Comparison of ENCODE assay signal across 18 cellular contexts in genomic region chr19:46361915-46362314, GRCh38. TPM values are rescaled to one million over a fixed set of nuclear protein-coding genes. Genes with fewer than 3 reads are reported as not detected.
DNase-seq lines count a peak whose midpoint lies in the region; ATAC-seq and TF ChIP-seq lines count a peak whose summit lies in the region.
"Had no signal": no experiment of that assay in that cellular context is flagged by ENCODE, and none has a peak within 500 bp of the region (broad histone marks: within the 10 kb centered on the region; RNA-seq: fewer than 3 reads in every experiment).

No MANE protein-coding gene starts in this region.

- WGBS in mesenchymal stem cell = no CpG with 5 or more reads among the region's 2 CpGs

- no peak for DNase-seq in activated CD4-positive, alpha-beta T cell treated with anti-CD3 and anti-CD28 coated beads for 36 hours
- DNase-seq in activated CD4-positive, alpha-beta T cell treated with anti-CD3 and anti-CD28 coated beads, Interleukin-2, amount 50 U/mL, for 1 hour = no peak
- DNase-seq in HFFc6 (no peak), mesenchymal stem cell (no peak), NCI-H345 treated with DMSO at 0.1 percent for 48 hours (lab: John Stamatoyannopoulos, UW; ENCODE audit: unreplicated experiment) (no peak), Peyer's patch (no peak)
- no peak for DNase-seq in activated T-helper 2 cell treated with anti-CD3 and anti-CD28 coated beads, Interferon-gamma antibody, Interleukin-2, Interleukin-4, amounts not matched to agents 10 μg/mL and 5 μg/mL and 100 μg/mL, durations not matched to agents 14 hours and 24 hours and 36 hours (ENCODE audit: low spot score)
- DNase-seq: left ventricle myocardium inferior; naive B cell; NCI-H1092 treated with DMSO at 0.1 percent for 48 hours; NCI-H2171; stimulated activated naive B cell treated with anti-CD40 and anti-IgM and Interleukin-4, amounts not matched to agents 10 μg/mL and 1 μg/mL and 100 μg/mL, for 72 hours; WERI-Rb-1 had no signal

- H3K27ac ChIP-seq in mesenchymal stem cell (ENCODE audit: low read length, poor library complexity, severe bottlenecking) (no peak overlapping the region), Peyer's patch (no peak overlapping the region)
- H3K27ac ChIP-seq: epithelial cell of prostate, left ventricle myocardium inferior, WERI-Rb-1 had no signal

- POLR2A ChIA-PET in activated CD4-positive, alpha-beta T cell treated with anti-CD3 and anti-CD28 coated beads for 36 hours (lab: Charles Lee) = interaction anchor here (0.6 kb wide), 1 partner anchor 72 kb away, joined by 3 read pairs; no protein-coding TSS in a partner anchor

- H2AK5ac ChIP-seq in mesenchymal stem cell (ENCODE audit: low read length, severe bottlenecking) = no peak overlapping the region

- no peak overlapping the region for H3K27ac Mint-ChIP-seq in activated CD4-positive, alpha-beta T cell treated with anti-CD3 and anti-CD28 coated beads for 36 hours
- H3K27ac Mint-ChIP-seq in HFFc6 = peak overlapping the region; percentile 59
- H3K27ac Mint-ChIP-seq in activated T-helper 2 cell treated with anti-CD3 and anti-CD28 coated beads, Interferon-gamma antibody, Interleukin-2, Interleukin-4, amounts not matched to agents 10 μg/mL and 5 μg/mL and 100 μg/mL, durations not matched to agents 14 hours and 24 hours and 36 hours = peak overlapping the region; percentile 28
- H3K27ac Mint-ChIP-seq: CD14-positive monocyte; naive B cell; progenitor cell of endocrine pancreas; stimulated activated naive B cell treated with anti-CD40 and anti-IgM and Interleukin-4, amounts not matched to agents 10 μg/mL and 1 μg/mL and 100 μg/mL, for 72 hours had no signal

- no peaks in the 10 kb centered on the region for H3K9me3 ChIP-seq in mesenchymal stem cell (ENCODE audit: control insufficient read depth, low read length)
- no peaks in the 10 kb centered on the region for H3K9me3 ChIP-seq in Peyer's patch
- H3K9me3 ChIP-seq: left ventricle myocardium inferior had no signal

- no peak for TF ChIP-seq POLR2A in Peyer's patch (IDR thresholded peaks at IDR 0.05)

- H3K4me3 Mint-ChIP-seq in activated CD4-positive, alpha-beta T cell treated with anti-CD3 and anti-CD28 coated beads for 36 hours = peak overlapping the region; percentile 2
- peak overlapping the region; percentile 22; the same call in 1 of the 2 replicates for H3K4me3 Mint-ChIP-seq in HFFc6
- H3K4me3 Mint-ChIP-seq in activated T-helper 2 cell treated with anti-CD3 and anti-CD28 coated beads, Interferon-gamma antibody, Interleukin-2, Interleukin-4, amounts not matched to agents 10 μg/mL and 5 μg/mL and 100 μg/mL, durations not matched to agents 14 hours and 24 hours and 36 hours (ENCODE audit: low read depth) = peak overlapping the region; percentile 67
- H3K4me3 Mint-ChIP-seq: CD14-positive monocyte; naive B cell; stimulated activated naive B cell treated with anti-CD40 and anti-IgM and Interleukin-4, amounts not matched to agents 10 μg/mL and 1 μg/mL and 100 μg/mL, for 72 hours had no signal

- H3K4me3 ChIP-seq in mesenchymal stem cell (ENCODE audit: insufficient read depth in 1 of 2, low read depth in 1 of 2, low read length in 2 of 2) (no peak overlapping the region), Peyer's patch (no peak overlapping the region)
- H3K4me3 ChIP-seq: left ventricle myocardium inferior had no signal

- H3K18ac ChIP-seq in mesenchymal stem cell (ENCODE audit: low read depth in 1 of 2, low read length in 2 of 2) = no peak overlapping the region

- no peak overlapping the region for H4K91ac ChIP-seq in mesenchymal stem cell (ENCODE audit: low read length)

- no peak overlapping the region for H3K14ac ChIP-seq in mesenchymal stem cell (ENCODE audit: low read length in 2 of 2)

- peaks cover 9% of the 10 kb centered on the region for H3K4me1 ChIP-seq in mesenchymal stem cell (ENCODE audit: control insufficient read depth, insufficient read depth, low read depth, low read length)
- H3K4me1 ChIP-seq in Peyer's patch = no peaks in the 10 kb centered on the region

- H2AFZ ChIP-seq in mesenchymal stem cell (ENCODE audit: low read depth, low read length) = no peak overlapping the region

- H3K4me2 ChIP-seq in mesenchymal stem cell (ENCODE audit: low read length, poor library complexity, severe bottlenecking) = no peak overlapping the region

- H3K79me1 ChIP-seq in mesenchymal stem cell (replicated peaks; ENCODE audit: low read length, poor library complexity, severe bottlenecking) = peaks cover 20% of the 10 kb centered on the region

- TF ChIP-seq CTCF in HFFc6 (IDR thresholded peaks at IDR 0.05) = no peak
- TF ChIP-seq CTCF in Peyer's patch (IDR thresholded peaks at IDR 0.05) = no peak

- H3K4me1 Mint-ChIP-seq in activated CD4-positive, alpha-beta T cell treated with anti-CD3 and anti-CD28 coated beads for 36 hours = peaks cover 20% of the 10 kb centered on the region
- peaks cover 40% of the 10 kb centered on the region for H3K4me1 Mint-ChIP-seq in HFFc6 (ENCODE audit: low read depth)
- H3K4me1 Mint-ChIP-seq in activated T-helper 2 cell treated with anti-CD3 and anti-CD28 coated beads, Interferon-gamma antibody, Interleukin-2, Interleukin-4, amounts not matched to agents 10 μg/mL and 5 μg/mL and 100 μg/mL, durations not matched to agents 14 hours and 24 hours and 36 hours (ENCODE audit: low read depth) = peaks cover 26% of the 10 kb centered on the region
- H3K4me1 Mint-ChIP-seq: CD14-positive monocyte had no signal

- no peak overlapping the region for H3K4ac ChIP-seq in mesenchymal stem cell (ENCODE audit: low read depth in 1 of 2, low read length in 2 of 2)

- H4K8ac ChIP-seq in mesenchymal stem cell (ENCODE audit: low read length) = no peak overlapping the region

- CTCF ChIA-PET in activated CD4-positive, alpha-beta T cell treated with anti-CD3 and anti-CD28 coated beads for 36 hours (lab: Charles Lee) = no interaction called here

- no peaks in the 10 kb centered on the region for H3K27me3 ChIP-seq in mesenchymal stem cell (ENCODE audit: control insufficient read depth in 1 of 2, insufficient read depth in 1 of 2, low read length in 2 of 2)
- H3K27me3 ChIP-seq in Peyer's patch = no peaks in the 10 kb centered on the region

- peaks cover 25 to 48% of the 10 kb centered on the region in 2 experiments for H3K36me3 ChIP-seq in mesenchymal stem cell (ENCODE audit: control insufficient read depth in 1 of 2, insufficient read depth in 2 of 2, low read depth in 1 of 2, low read length in 2 of 2)
- peaks cover 0 to 50% (median 0%) of the 10 kb centered on the region in 3 donors for H3K36me3 ChIP-seq in Peyer's patch

- intact Hi-C loops in activated CD4-positive, alpha-beta T cell treated with anti-CD3 and anti-CD28 coated beads for 36 hours (cut with DNase I, micrococcal nuclease) = no loop called here
- intact Hi-C loops in activated T-helper 2 cell treated with anti-CD3 and anti-CD28 coated beads, Interferon-gamma antibody, Interleukin-2, Interleukin-4, amounts not matched to agents 10 μg/mL and 5 μg/mL and 100 μg/mL, durations not matched to agents 14 hours and 24 hours and 36 hours (cut with micrococcal nuclease) = no loop called here

- no peaks in the 10 kb centered on the region for H3K9me3 Mint-ChIP-seq in activated CD4-positive, alpha-beta T cell treated with anti-CD3 and anti-CD28 coated beads for 36 hours (ENCODE audit: low read depth)
- no peaks in the 10 kb centered on the region for H3K9me3 Mint-ChIP-seq in HFFc6
- H3K9me3 Mint-ChIP-seq in activated T-helper 2 cell treated with anti-CD3 and anti-CD28 coated beads, Interferon-gamma antibody, Interleukin-2, Interleukin-4, amounts not matched to agents 10 μg/mL and 5 μg/mL and 100 μg/mL, durations not matched to agents 14 hours and 24 hours and 36 hours = no peaks in the 10 kb centered on the region
- H3K9me3 Mint-ChIP-seq: CD14-positive monocyte; naive B cell; stimulated activated naive B cell treated with anti-CD40 and anti-IgM and Interleukin-4, amounts not matched to agents 10 μg/mL and 1 μg/mL and 100 μg/mL, for 72 hours had no signal

- H3K36me3 Mint-ChIP-seq in activated CD4-positive, alpha-beta T cell treated with anti-CD3 and anti-CD28 coated beads for 36 hours (ENCODE audit: low read depth) = peaks cover 23% of the 10 kb centered on the region
- peaks cover 24% of the 10 kb centered on the region for H3K36me3 Mint-ChIP-seq in HFFc6 (ENCODE audit: low read depth)
- H3K36me3 Mint-ChIP-seq in activated T-helper 2 cell treated with anti-CD3 and anti-CD28 coated beads, Interferon-gamma antibody, Interleukin-2, Interleukin-4, amounts not matched to agents 10 μg/mL and 5 μg/mL and 100 μg/mL, durations not matched to agents 14 hours and 24 hours and 36 hours (ENCODE audit: low read depth) = peaks cover 55% of the 10 kb centered on the region

- H3K27me3 Mint-ChIP-seq in activated CD4-positive, alpha-beta T cell treated with anti-CD3 and anti-CD28 coated beads for 36 hours = no peaks in the 10 kb centered on the region
- no peaks in the 10 kb centered on the region; the same call in 1 of the 2 replicates for H3K27me3 Mint-ChIP-seq in HFFc6 (ENCODE audit: insufficient read depth)
- no peaks in the 10 kb centered on the region for H3K27me3 Mint-ChIP-seq in activated T-helper 2 cell treated with anti-CD3 and anti-CD28 coated beads, Interferon-gamma antibody, Interleukin-2, Interleukin-4, amounts not matched to agents 10 μg/mL and 5 μg/mL and 100 μg/mL, durations not matched to agents 14 hours and 24 hours and 36 hours (ENCODE audit: low read depth)
- H3K27me3 Mint-ChIP-seq: naive B cell; progenitor cell of endocrine pancreas; stimulated activated naive B cell treated with anti-CD40 and anti-IgM and Interleukin-4, amounts not matched to agents 10 μg/mL and 1 μg/mL and 100 μg/mL, for 72 hours had no signal

- no peak overlapping the region for H2BK15ac ChIP-seq in mesenchymal stem cell (ENCODE audit: low read depth, poor library complexity, severe bottlenecking)

- no peak overlapping the region for H2BK12ac ChIP-seq in mesenchymal stem cell (ENCODE audit: low read length in 2 of 2)

- no peak for ATAC-seq in activated CD4-positive, alpha-beta T cell treated with anti-CD3 and anti-CD28 coated beads for 36 hours
- no peak for ATAC-seq in GM19023 (IDR thresholded peaks at IDR 0.05; ENCODE audit: unreplicated experiment)
- ATAC-seq: stimulated activated naive B cell treated with anti-CD40 and anti-IgM and Interleukin-4, amounts not matched to agents 10 μg/mL and 1 μg/mL and 100 μg/mL, for 72 hours had no signal

- peak overlapping the region; percentile 45 for H3K9ac ChIP-seq in mesenchymal stem cell (ENCODE audit: low read length)

- no peak overlapping the region for H2BK5ac ChIP-seq in mesenchymal stem cell (ENCODE audit: low read depth, low read length, poor library complexity, severe bottlenecking)

- no peak overlapping the region for H2BK120ac ChIP-seq in mesenchymal stem cell (ENCODE audit: low read depth, low read length)

- H3K23ac ChIP-seq in mesenchymal stem cell (ENCODE audit: low read length in 2 of 2) = no peak overlapping the region

RNA-seq across cellular contexts. Expression of gene PPP5C, which starts 15.0 kb away (rescaled TPM):
- total RNA-seq in activated CD4-positive, alpha-beta T cell treated with anti-CD3 and anti-CD28 coated beads for 36 hours = 100 to 1,000 TPM in 1 of 2 experiments, 10 to 100 TPM in 1; 100.0 to 129 TPM
- 10 to 100 TPM; 62.8 to 80.6 (median 76.3) TPM for total RNA-seq in HFFc6 (2021; fragmentation: NEBNext Ultra II Directional; extraction: Animal tissue kit (Norgen Biotek cat#: 25700))
- total RNA-seq in activated T-helper 2 cell treated with anti-CD3 and anti-CD28 coated beads, Interferon-gamma antibody, Interleukin-2, Interleukin-4, amounts not matched to agents 10 μg/mL and 5 μg/mL and 100 μg/mL, durations not matched to agents 14 hours and 24 hours and 36 hours = 136 TPM in 2 replicates
- polyA plus RNA-seq in mesenchymal stem cell (2013, experiment 1 of 2) = 67.1 TPM
- polyA plus RNA-seq in mesenchymal stem cell (2013, experiment 2 of 2) = 63.7 TPM
- 100 to 1,000 TPM in 3 of 4 donors, 10 to 100 TPM in 1; 68.8 to 214 (median 129) TPM for total RNA-seq in Peyer's patch

RNA-seq across cellular contexts. Expression of gene CCDC8, which starts 51.4 kb away (rescaled TPM):
- total RNA-seq in activated CD4-positive, alpha-beta T cell treated with anti-CD3 and anti-CD28 coated beads for 36 hours = not detected
- total RNA-seq in HFFc6 (2021; fragmentation: NEBNext Ultra II Directional; extraction: Animal tissue kit (Norgen Biotek cat#: 25700)) = 10 to 100 TPM in 4 of 6 experiments, 1 to 10 TPM in 2; 6.3 to 10.6 (median 10.2) TPM
- not detected in 2 replicates for total RNA-seq in activated T-helper 2 cell treated with anti-CD3 and anti-CD28 coated beads, Interferon-gamma antibody, Interleukin-2, Interleukin-4, amounts not matched to agents 10 μg/mL and 5 μg/mL and 100 μg/mL, durations not matched to agents 14 hours and 24 hours and 36 hours
- polyA plus RNA-seq in mesenchymal stem cell (2013, experiment 1 of 2) = 17.9 TPM
- polyA plus RNA-seq in mesenchymal stem cell (2013, experiment 2 of 2) = 17.9 TPM
- 1 to 10 TPM in 1 of 4 donors, under 1 TPM in 3; 0.70 to 2.5 (median 0.90) TPM for total RNA-seq in Peyer's patch
- total RNA-seq: A172 had no signal
- polyA plus RNA-seq: CD14-positive monocyte had no signal

Comparison
In these comparisons a context has a peak if more than half of its experiments do, and no peak if none do; other contexts are left out.
1. H3K4me3 Mint-ChIP-seq: peak in every context shown above with its lines; median percentile 67 in activated T-helper 2 cell treated with anti-CD3 and anti-CD28 coated beads, Interferon-gamma antibody, Interleukin-2, Interleukin-4, amounts not matched to agents 10 μg/mL and 5 μg/mL and 100 μg/mL, durations not matched to agents 14 hours and 24 hours and 36 hours; 22 in HFFc6; 2 in activated CD4-positive, alpha-beta T cell treated with anti-CD3 and anti-CD28 coated beads for 36 hours.